ENCODE assay signal across 17 cellular contexts in genomic region chr5:180515294-180515693, GRCh38. TPM values are rescaled to one million over a fixed set of nuclear protein-coding genes. Genes with fewer than 3 reads are reported as not detected.
A peak's percentile ranks its signal among the peaks of the same experiment; 100 is the strongest.
DNase-seq lines count a peak whose midpoint lies in the region; ATAC-seq and TF ChIP-seq lines count a peak whose summit lies in the region.
"Had no signal": no experiment of that assay in that cellular context is flagged by ENCODE, and none has a peak within 500 bp of the region (broad histone marks: within the 10 kb centered on the region; RNA-seq: fewer than 3 reads in every experiment).

No MANE protein-coding gene starts in this region.

- H3K9me3 ChIP-seq in liver (ENCODE audit: control insufficient read depth in 4 of 4, low read length in 3 of 4) (no peaks in the 10 kb centered on the region), trophoblast cell (ENCODE audit: insufficient read depth, low read depth, low read length) (no peaks in the 10 kb centered on the region)
- H3K9me3 ChIP-seq in naive thymus-derived CD4-positive, alpha-beta T cell (ENCODE audit: control insufficient read depth in 2 of 3, low read length in 3 of 3) = no peaks in the 10 kb centered on the region

- DNase-seq in activated naive CD8-positive, alpha-beta T cell treated with anti-CD3 and anti-CD28 coated beads, Interleukin-2, amount 10 ng/mL, durations not matched to agents 7 days and 5 days = no peak
- no peak for DNase-seq in activated naive CD8-positive, alpha-beta T cell treated with anti-CD3 and anti-CD28 coated beads, Interleukin-2, amount 50 U/mL, for 24 hours
- DNase-seq in activated T-helper 1 cell treated with anti-CD3 and anti-CD28 coated beads, Interleukin-12 subunit alpha, Interleukin-12 subunit beta, Interleukin-2, Interleukin-4 antibody, amounts not matched to agents 30 ng/mL and 10 ng/mL and 1 ng/mL, durations not matched to agents 14 hours and 24 hours and 36 hours (ENCODE audit: low spot score) = no peak
- DNase-seq in trophoblast cell = no peak
- no peak for DNase-seq in DMS 273 treated with DMSO at 0.1 percent for 48 hours (lab: John Stamatoyannopoulos, UW)
- no peak for DNase-seq in erythroblast (lab: John Stamatoyannopoulos, UW)
- no peak for DNase-seq in naive thymus-derived CD4-positive, alpha-beta T cell
- DNase-seq: 8988T, Calu3, KG1, NCI-H1436 treated with DMSO at 0.1 percent for 48 hours, NCI-H2029, NCI-H748 treated with DMSO at 0.1 percent for 48 hours, SHP77 had no signal

- TF ChIP-seq POLR2A in erythroblast (IDR thresholded peaks at IDR 0.05; ENCODE audit: low read length) = no peak

- CTCF ChIA-PET in naive thymus-derived CD4-positive, alpha-beta T cell (lab: Charles Lee) = interaction anchor here (0.6 kb wide), 1 partner anchor 36 kb away, joined by 4 read pairs; no protein-coding TSS in a partner anchor

- H3K36me3 ChIP-seq in liver (ENCODE audit: control insufficient read depth in 4 of 4, insufficient read depth in 3 of 4, low read depth in 1 of 4, low read length in 3 of 4) = no peaks in the 10 kb centered on the region
- peaks cover 0 to 3% of the 10 kb centered on the region in 2 experiments for H3K36me3 ChIP-seq in trophoblast cell (ENCODE audit: control insufficient read depth in 1 of 2, insufficient read depth in 2 of 2, low read length in 2 of 2)
- no peaks in the 10 kb centered on the region for H3K36me3 ChIP-seq in naive thymus-derived CD4-positive, alpha-beta T cell (ENCODE audit: control insufficient read depth in 2 of 3, insufficient read depth in 3 of 3, low read length in 3 of 3)

- no peak overlapping the region for H3K4me3 Mint-ChIP-seq in activated naive CD8-positive, alpha-beta T cell treated with anti-CD3 and anti-CD28 coated beads, Interleukin-2, amount 10 ng/mL, durations not matched to agents 7 days and 5 days
- H3K4me3 Mint-ChIP-seq in activated naive CD8-positive, alpha-beta T cell treated with anti-CD3 and anti-CD28 coated beads, Interleukin-2, amount 50 U/mL, for 24 hours = no peak overlapping the region
- H3K4me3 Mint-ChIP-seq in activated T-helper 1 cell treated with anti-CD3 and anti-CD28 coated beads, Interleukin-12 subunit alpha, Interleukin-12 subunit beta, Interleukin-2, Interleukin-4 antibody, amounts not matched to agents 30 ng/mL and 10 ng/mL and 1 ng/mL, durations not matched to agents 14 hours and 24 hours and 36 hours = no peak overlapping the region
- peak overlapping the region in 3 of 10 donors; percentile 3 to 20 (median 14) for H3K4me3 Mint-ChIP-seq in naive thymus-derived CD4-positive, alpha-beta T cell
- H3K4me3 Mint-ChIP-seq: B cell had no signal

- no peak overlapping the region for H3K27ac ChIP-seq in liver (ENCODE audit: low read depth in 1 of 2, low read length in 2 of 2)
- H3K27ac ChIP-seq in trophoblast cell (ENCODE audit: low read depth, low read length) = no peak overlapping the region
- H3K27ac ChIP-seq in naive thymus-derived CD4-positive, alpha-beta T cell (ENCODE audit: low read depth, low read length) = no peak overlapping the region
- H3K27ac ChIP-seq: SK-N-MC had no signal

- POLR2A ChIA-PET in activated naive CD8-positive, alpha-beta T cell treated with anti-CD3 and anti-CD28 coated beads, Interleukin-2, amount 10 ng/mL, durations not matched to agents 7 days and 5 days (lab: Charles Lee) = no interaction called here
- POLR2A ChIA-PET in naive thymus-derived CD4-positive, alpha-beta T cell (lab: Charles Lee) = no interaction called here

- H2AK5ac ChIP-seq in trophoblast cell (ENCODE audit: low read length) = no peak overlapping the region

- H3K14ac ChIP-seq in trophoblast cell (ENCODE audit: low read length) = no peak overlapping the region

- H3K9me3 Mint-ChIP-seq in activated naive CD8-positive, alpha-beta T cell treated with anti-CD3 and anti-CD28 coated beads, Interleukin-2, amount 10 ng/mL, durations not matched to agents 7 days and 5 days = peaks cover 2% of the 10 kb centered on the region
- H3K9me3 Mint-ChIP-seq in activated naive CD8-positive, alpha-beta T cell treated with anti-CD3 and anti-CD28 coated beads, Interleukin-2, amount 50 U/mL, for 24 hours = no peaks in the 10 kb centered on the region
- H3K9me3 Mint-ChIP-seq in activated T-helper 1 cell treated with anti-CD3 and anti-CD28 coated beads, Interleukin-12 subunit alpha, Interleukin-12 subunit beta, Interleukin-2, Interleukin-4 antibody, amounts not matched to agents 30 ng/mL and 10 ng/mL and 1 ng/mL, durations not matched to agents 14 hours and 24 hours and 36 hours = no peaks in the 10 kb centered on the region
- no peaks in the 10 kb centered on the region for H3K9me3 Mint-ChIP-seq in naive thymus-derived CD4-positive, alpha-beta T cell

- peaks cover 15% of the 10 kb centered on the region for H3K79me2 ChIP-seq in trophoblast cell (ENCODE audit: control insufficient read depth, insufficient read depth, low read length, poor library complexity)

- no peak overlapping the region for H2BK120ac ChIP-seq in trophoblast cell (ENCODE audit: insufficient read depth, low read length, poor library complexity)

- H4K8ac ChIP-seq in trophoblast cell (ENCODE audit: low read depth, low read length) = no peak overlapping the region

- ATAC-seq in activated naive CD8-positive, alpha-beta T cell treated with anti-CD3 and anti-CD28 coated beads, Interleukin-2, amount 10 ng/mL, durations not matched to agents 7 days and 5 days (ENCODE audit: low read depth) = no peak
- no peak for ATAC-seq in activated naive CD8-positive, alpha-beta T cell treated with anti-CD3 and anti-CD28 coated beads, Interleukin-2, amount 50 U/mL, for 24 hours
- no peak for ATAC-seq in naive thymus-derived CD4-positive, alpha-beta T cell

- H2BK5ac ChIP-seq in trophoblast cell (ENCODE audit: low read depth, low read length, poor library complexity) = no peak overlapping the region

- peaks cover 18% of the 10 kb centered on the region for H3K36me3 Mint-ChIP-seq in activated naive CD8-positive, alpha-beta T cell treated with anti-CD3 and anti-CD28 coated beads, Interleukin-2, amount 10 ng/mL, durations not matched to agents 7 days and 5 days
- H3K36me3 Mint-ChIP-seq in activated naive CD8-positive, alpha-beta T cell treated with anti-CD3 and anti-CD28 coated beads, Interleukin-2, amount 50 U/mL, for 24 hours (ENCODE audit: low read depth) = peaks cover 10% of the 10 kb centered on the region
- peaks cover 11% of the 10 kb centered on the region for H3K36me3 Mint-ChIP-seq in activated T-helper 1 cell treated with anti-CD3 and anti-CD28 coated beads, Interleukin-12 subunit alpha, Interleukin-12 subunit beta, Interleukin-2, Interleukin-4 antibody, amounts not matched to agents 30 ng/mL and 10 ng/mL and 1 ng/mL, durations not matched to agents 14 hours and 24 hours and 36 hours (ENCODE audit: low read depth)
- peaks cover 0 to 22% (median 18%) of the 10 kb centered on the region in 5 donors for H3K36me3 Mint-ChIP-seq in naive thymus-derived CD4-positive, alpha-beta T cell

- H3K18ac ChIP-seq in trophoblast cell (ENCODE audit: low read length) = no peak overlapping the region

- no peaks in the 10 kb centered on the region for H3K27me3 Mint-ChIP-seq in activated naive CD8-positive, alpha-beta T cell treated with anti-CD3 and anti-CD28 coated beads, Interleukin-2, amount 10 ng/mL, durations not matched to agents 7 days and 5 days
- H3K27me3 Mint-ChIP-seq in activated naive CD8-positive, alpha-beta T cell treated with anti-CD3 and anti-CD28 coated beads, Interleukin-2, amount 50 U/mL, for 24 hours = no peaks in the 10 kb centered on the region
- no peaks in the 10 kb centered on the region for H3K27me3 Mint-ChIP-seq in activated T-helper 1 cell treated with anti-CD3 and anti-CD28 coated beads, Interleukin-12 subunit alpha, Interleukin-12 subunit beta, Interleukin-2, Interleukin-4 antibody, amounts not matched to agents 30 ng/mL and 10 ng/mL and 1 ng/mL, durations not matched to agents 14 hours and 24 hours and 36 hours (ENCODE audit: insufficient read depth)
- H3K27me3 Mint-ChIP-seq in naive thymus-derived CD4-positive, alpha-beta T cell = no peaks in the 10 kb centered on the region
- H3K27me3 Mint-ChIP-seq: B cell had no signal

- H3K4me3 ChIP-seq in liver (ENCODE audit: low read depth in 1 of 3, low read length in 3 of 3) (no peak overlapping the region), trophoblast cell (ENCODE audit: low read depth, low read length) (no peak overlapping the region)
- no peak overlapping the region for H3K4me3 ChIP-seq in naive thymus-derived CD4-positive, alpha-beta T cell (ENCODE audit: low read length)
- H3K4me3 ChIP-seq: SK-N-MC had no signal

- intact Hi-C loops in activated T-helper 1 cell treated with anti-CD3 and anti-CD28 coated beads, Interleukin-12 subunit alpha, Interleukin-12 subunit beta, Interleukin-2, Interleukin-4 antibody, amounts not matched to agents 30 ng/mL and 10 ng/mL and 1 ng/mL, durations not matched to agents 14 hours and 24 hours and 36 hours (cut with micrococcal nuclease) = no loop called here
- intact Hi-C loops in naive thymus-derived CD4-positive, alpha-beta T cell (cut with micrococcal nuclease) = no loop called here

- H2BK12ac ChIP-seq in trophoblast cell (ENCODE audit: low read length) = no peak overlapping the region

- no peak overlapping the region for H3K23ac ChIP-seq in trophoblast cell (ENCODE audit: low read length)

- TF ChIP-seq CTCF in liver (IDR thresholded peaks at IDR 0.05; ENCODE audit: low read depth, low read length, missing input control) = no peak

- H3K4me2 ChIP-seq in trophoblast cell (ENCODE audit: low read length) = no peak overlapping the region

- no peak overlapping the region for H2AFZ ChIP-seq in trophoblast cell (ENCODE audit: insufficient read depth, low read length, poor library complexity)

- 91% methylated on average over 3 of the region's 3 CpGs for WGBS in liver
- WGBS in trophoblast cell (ENCODE audit: extremely low coverage, insufficient coverage, insufficient read length) = 100% methylated on average over 1 of the region's 3 CpGs

- H3K27ac Mint-ChIP-seq in activated naive CD8-positive, alpha-beta T cell treated with anti-CD3 and anti-CD28 coated beads, Interleukin-2, amount 10 ng/mL, durations not matched to agents 7 days and 5 days = peak overlapping the region; percentile 44
- H3K27ac Mint-ChIP-seq in activated naive CD8-positive, alpha-beta T cell treated with anti-CD3 and anti-CD28 coated beads, Interleukin-2, amount 50 U/mL, for 24 hours = no peak overlapping the region
- peak overlapping the region; percentile 2 for H3K27ac Mint-ChIP-seq in activated T-helper 1 cell treated with anti-CD3 and anti-CD28 coated beads, Interleukin-12 subunit alpha, Interleukin-12 subunit beta, Interleukin-2, Interleukin-4 antibody, amounts not matched to agents 30 ng/mL and 10 ng/mL and 1 ng/mL, durations not matched to agents 14 hours and 24 hours and 36 hours
- peak overlapping the region in 4 of 9 donors; percentile 2 to 44 (median 8) for H3K27ac Mint-ChIP-seq in naive thymus-derived CD4-positive, alpha-beta T cell
- H3K27ac Mint-ChIP-seq: B cell had no signal

- peaks cover 17% of the 10 kb centered on the region for H3K4me1 Mint-ChIP-seq in activated naive CD8-positive, alpha-beta T cell treated with anti-CD3 and anti-CD28 coated beads, Interleukin-2, amount 10 ng/mL, durations not matched to agents 7 days and 5 days
- peaks cover 30% of the 10 kb centered on the region for H3K4me1 Mint-ChIP-seq in activated naive CD8-positive, alpha-beta T cell treated with anti-CD3 and anti-CD28 coated beads, Interleukin-2, amount 50 U/mL, for 24 hours
- peaks cover 40% of the 10 kb centered on the region for H3K4me1 Mint-ChIP-seq in activated T-helper 1 cell treated with anti-CD3 and anti-CD28 coated beads, Interleukin-12 subunit alpha, Interleukin-12 subunit beta, Interleukin-2, Interleukin-4 antibody, amounts not matched to agents 30 ng/mL and 10 ng/mL and 1 ng/mL, durations not matched to agents 14 hours and 24 hours and 36 hours (ENCODE audit: low read depth)
- H3K4me1 Mint-ChIP-seq in naive thymus-derived CD4-positive, alpha-beta T cell = peaks cover 11 to 68% (median 61%) of the 10 kb centered on the region in 7 donors

- H4K91ac ChIP-seq in trophoblast cell (ENCODE audit: low read depth, low read length) = no peak overlapping the region

- H3K27me3 ChIP-seq in liver (ENCODE audit: control insufficient read depth in 4 of 4, insufficient read depth in 4 of 4, low read length in 3 of 4) (no peaks in the 10 kb centered on the region), trophoblast cell (ENCODE audit: insufficient read depth, low read length) (no peaks in the 10 kb centered on the region)
- H3K27me3 ChIP-seq in naive thymus-derived CD4-positive, alpha-beta T cell (ENCODE audit: control insufficient read depth in 2 of 2, insufficient read depth in 2 of 2, low read length in 2 of 2) = no peaks in the 10 kb centered on the region

- peak overlapping the region; percentile 10 for H3K4ac ChIP-seq in trophoblast cell (ENCODE audit: low read depth, low read length)

- H3K4me1 ChIP-seq in liver (ENCODE audit: control insufficient read depth in 4 of 4, insufficient read depth in 4 of 4, low read length in 3 of 4) = peaks cover 0 to 4% (median 1%) of the 10 kb centered on the region in 4 donors
- peaks cover 0 to 3% of the 10 kb centered on the region in 2 experiments for H3K4me1 ChIP-seq in trophoblast cell (ENCODE audit: control insufficient read depth in 1 of 2, insufficient read depth in 2 of 2, low read length in 2 of 2)
- H3K4me1 ChIP-seq in naive thymus-derived CD4-positive, alpha-beta T cell (ENCODE audit: control insufficient read depth in 2 of 2, insufficient read depth in 2 of 2, low read length in 2 of 2) = peaks cover 0 to 3% of the 10 kb centered on the region in 2 donors

- H4K12ac ChIP-seq in trophoblast cell (ENCODE audit: low read depth, low read length) = no peak overlapping the region

- no peaks in the 10 kb centered on the region for H3K79me1 ChIP-seq in trophoblast cell (ENCODE audit: low read length)

- H3K9ac ChIP-seq in liver (ENCODE audit: low read depth in 1 of 2, low read length in 2 of 2) (no peak overlapping the region), trophoblast cell (ENCODE audit: low read length) (no peak overlapping the region)

- TF ChIP-seq RAD21 in liver (IDR thresholded peaks at IDR 0.05) = no peak

RNA-seq across cellular contexts. Expression of gene CNOT6, which starts 21.1 kb away (rescaled TPM):
- total RNA-seq in activated naive CD8-positive, alpha-beta T cell treated with anti-CD3 and anti-CD28 coated beads, Interleukin-2, amount 10 ng/mL, durations not matched to agents 7 days and 5 days = 10 to 100 TPM; 37.5 to 43.3 TPM
- 48.8 and 49.7 TPM in 2 replicates for total RNA-seq in activated T-helper 1 cell treated with anti-CD3 and anti-CD28 coated beads, Interleukin-12 subunit alpha, Interleukin-12 subunit beta, Interleukin-2, Interleukin-4 antibody, amounts not matched to agents 30 ng/mL and 10 ng/mL and 1 ng/mL, durations not matched to agents 14 hours and 24 hours and 36 hours
- total RNA-seq in liver = 10 to 100 TPM in 1 of 2 donors, 1 to 10 TPM in 1; 5.7 to 25.0 TPM
- polyA plus RNA-seq in liver = 1 to 10 TPM; 1.4 to 2.7 TPM
- 33.2 and 34.0 TPM in 2 replicates for polyA plus RNA-seq in trophoblast cell (2013)
- total RNA-seq in naive thymus-derived CD4-positive, alpha-beta T cell = 10 to 100 TPM; 22.8 to 41.9 (median 30.0) TPM
- 1 to 10 TPM; 8.3 to 8.8 TPM for polyA plus RNA-seq in naive thymus-derived CD4-positive, alpha-beta T cell
